Comparison of ENCODE assay signal across 25 cellular contexts in genomic region chr19:32330149-32330548, GRCh38.
"Had no signal": no experiment of that assay in that cellular context is flagged by ENCODE, and none has a peak within 500 bp of the region (broad histone marks: within the 10 kb centered on the region; RNA-seq: fewer than 3 reads in every experiment).

No MANE protein-coding gene starts in this region.

- FAIRE-seq: frontal cortex, urothelium cell line had no signal

- H3K9ac ChIP-seq: neural progenitor cell had no signal

- H3K27me3 ChIP-seq: breast epithelium, neural progenitor cell, testis had no signal

- H3K4me1 Mint-ChIP-seq: activated CD4-positive, alpha-beta T cell treated with anti-CD3 and anti-CD28 coated beads for 36 hours; activated CD8-positive, alpha-beta memory T cell treated with anti-CD3 and anti-CD28 coated beads, Interleukin-2, amount 10 ng/mL, durations not matched to agents 7 days and 5 days; endodermal cell; naive thymus-derived CD8-positive, alpha-beta T cell; neural progenitor cell had no signal

- H3K36me3 Mint-ChIP-seq: activated CD8-positive, alpha-beta memory T cell treated with anti-CD3 and anti-CD28 coated beads, Interleukin-2, amount 10 ng/mL, durations not matched to agents 7 days and 5 days; activated naive CD4-positive, alpha-beta T cell treated with anti-CD3 and anti-CD28 coated beads, Interleukin-2, amount 50 U/mL, for 72 hours; neural progenitor cell had no signal

- H3K27ac ChIP-seq: breast epithelium, esophagus muscularis mucosa, left ventricle myocardium inferior, neural progenitor cell, testis, transverse colon had no signal

- H3K4me1 ChIP-seq: breast epithelium, left ventricle myocardium inferior, neural progenitor cell, testis, transverse colon had no signal

- H3K4me3 ChIP-seq: breast epithelium, esophagus muscularis mucosa, left ventricle myocardium inferior, lung, neural progenitor cell, spleen, testis, transverse colon had no signal

- H3K36me3 ChIP-seq: breast epithelium, esophagus muscularis mucosa, left ventricle myocardium inferior, neural progenitor cell, spleen, transverse colon had no signal

- H3K4me3 Mint-ChIP-seq: activated CD4-positive, alpha-beta T cell treated with anti-CD3 and anti-CD28 coated beads for 36 hours; activated CD8-positive, alpha-beta memory T cell treated with anti-CD3 and anti-CD28 coated beads, Interleukin-2, amount 10 ng/mL, durations not matched to agents 7 days and 5 days; activated CD8-positive, alpha-beta T cell treated with anti-CD3 and anti-CD28 coated beads, Interleukin-2, amount 10 ng/mL, durations not matched to agents 7 days and 5 days; endodermal cell; naive thymus-derived CD8-positive, alpha-beta T cell; neural progenitor cell; T-helper 2 cell treated with Interferon-gamma antibody and Interleukin-4, amounts not matched to agents 5 μg/mL and 100 μg/mL, for 36 hours had no signal

- H3K9me3 Mint-ChIP-seq: activated naive CD4-positive, alpha-beta T cell treated with anti-CD3 and anti-CD28 coated beads, Interleukin-2, amount 50 U/mL, for 72 hours; activated T-helper 2 cell treated with anti-CD3 and anti-CD28 coated beads, Interferon-gamma antibody, Interleukin-2, Interleukin-4, amounts not matched to agents 10 μg/mL and 5 μg/mL and 100 μg/mL, durations not matched to agents 14 hours and 24 hours and 36 hours; endodermal cell; naive thymus-derived CD8-positive, alpha-beta T cell; neural progenitor cell; T-helper 2 cell treated with Interferon-gamma antibody and Interleukin-4, amounts not matched to agents 5 μg/mL and 100 μg/mL, for 36 hours had no signal

- H3K27ac Mint-ChIP-seq: activated CD4-positive, alpha-beta T cell treated with anti-CD3 and anti-CD28 coated beads for 36 hours; activated CD8-positive, alpha-beta memory T cell treated with anti-CD3 and anti-CD28 coated beads, Interleukin-2, amount 10 ng/mL, durations not matched to agents 7 days and 5 days; activated CD8-positive, alpha-beta T cell treated with anti-CD3 and anti-CD28 coated beads, Interleukin-2, amount 10 ng/mL, durations not matched to agents 7 days and 5 days; activated naive CD4-positive, alpha-beta T cell treated with anti-CD3 and anti-CD28 coated beads, Interleukin-2, amount 50 U/mL, for 72 hours; activated T-helper 2 cell treated with anti-CD3 and anti-CD28 coated beads, Interferon-gamma antibody, Interleukin-2, Interleukin-4, amounts not matched to agents 10 μg/mL and 5 μg/mL and 100 μg/mL, durations not matched to agents 14 hours and 24 hours and 36 hours; endodermal cell; neural progenitor cell; T-helper 2 cell treated with Interferon-gamma antibody and Interleukin-4, amounts not matched to agents 5 μg/mL and 100 μg/mL, for 36 hours had no signal

- H3K9me3 ChIP-seq: breast epithelium, esophagus muscularis mucosa, left ventricle myocardium inferior, spleen, testis, transverse colon had no signal

- DNase-seq: activated CD4-positive, alpha-beta T cell treated with anti-CD3 and anti-CD28 coated beads for 36 hours; activated CD4-positive, CD25-positive, alpha-beta regulatory T cell; activated CD8-positive, alpha-beta memory T cell treated with anti-CD3 and anti-CD28 coated beads, Interleukin-2, amount 10 ng/mL, durations not matched to agents 7 days and 5 days; activated CD8-positive, alpha-beta T cell treated with anti-CD3 and anti-CD28 coated beads, Interleukin-2, amount 10 ng/mL, durations not matched to agents 7 days and 5 days; activated naive CD4-positive, alpha-beta T cell; activated T-cell treated with anti-CD3 and anti-CD28 coated beads, Interleukin-2, amount 50 U/mL, for 48 hours; central memory CD4-positive, alpha-beta T cell; endodermal cell; left ventricle myocardium inferior; midbrain; naive thymus-derived CD8-positive, alpha-beta T cell; right cardiac atrium; spleen; stimulated activated naive CD4-positive, alpha-beta T cell treated with Interleukin-2 at 50 U/mL for 16 hours; testis; transverse colon had no signal

- H3K4me2 ChIP-seq: neural progenitor cell had no signal

- H2AFZ ChIP-seq: neural progenitor cell had no signal
